28 cellular contexts compared by ENCODE assay signal in the genomic region with DNA sequence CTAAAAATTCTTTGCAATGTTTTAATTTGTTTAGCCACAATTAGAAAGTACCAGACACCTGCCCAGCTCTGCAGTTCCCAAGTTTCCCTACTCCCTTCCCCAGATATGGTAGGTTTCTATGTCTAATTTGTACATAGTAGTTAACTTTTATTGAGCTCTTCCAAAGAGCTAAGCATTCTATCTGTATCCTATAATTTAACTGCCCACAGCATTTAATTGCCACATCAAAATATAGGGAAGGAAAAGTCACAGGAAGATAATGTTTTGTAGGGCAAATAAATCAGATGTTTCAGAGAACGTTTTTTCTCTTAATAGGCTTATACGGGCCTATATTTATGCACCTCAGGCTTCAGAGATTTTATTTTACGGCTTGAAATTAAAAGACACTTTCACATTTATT.
"Had no signal": no experiment of that assay in that cellular context is flagged by ENCODE, and none has a peak within 500 bp of the region (broad histone marks: within the 10 kb centered on the region; RNA-seq: fewer than 3 reads in every experiment).

No MANE protein-coding gene starts in this region.

- ATAC-seq: stimulated activated effector memory CD8-positive, alpha-beta T cell treated with anti-CD3 and anti-CD28 coated beads, Interleukin-12 subunit alpha, Interleukin-12 subunit beta, amount 100 ng/mL, for 72 hours; stimulated activated memory B cell treated with anti-CD40 and anti-IgM and Interleukin-4, amounts not matched to agents 10 μg/mL and 1 μg/mL and 100 μg/mL, for 72 hours; stimulated activated naive B cell treated with anti-CD40 and anti-IgM and Interleukin-4, amounts not matched to agents 10 μg/mL and 1 μg/mL and 100 μg/mL, for 72 hours; stimulated activated naive CD8-positive, alpha-beta T cell treated with anti-CD3 and anti-CD28 coated beads, Interleukin-15, amount 100 ng/mL, for 72 hours; stimulated activated naive CD8-positive, alpha-beta T cell treated with anti-CD3 and anti-CD28 coated beads, Interleukin-15, Interleukin-2, amounts not matched to agents 100 U/mL and 50 U/mL, for 24 hours; upper lobe of right lung had no signal

- DNase-seq: stimulated activated CD4-positive, alpha-beta T cell treated with anti-CD3 and anti-CD28 coated beads, Interleukin-2, amount 100 ng/mL, for 48 hours; stimulated activated CD4-positive, alpha-beta T cell treated with anti-CD3 and anti-CD28 coated beads, Interleukin-4, amount 100 ng/mL, for 1 hour; stimulated activated CD4-positive, alpha-beta T cell treated with anti-CD3 and anti-CD28 coated beads, Interleukin-4, amount 100 ng/mL, for 24 hours; stimulated activated CD4-positive, alpha-beta T cell treated with anti-CD3 and anti-CD28 coated beads, Interleukin-4, amount 100 ng/mL, for 4 hours; stimulated activated CD8-positive, alpha-beta memory T cell treated with anti-CD3 and anti-CD28 coated beads, Interleukin-4, amount 100 ng/mL, for 48 hours; stimulated activated naive B cell treated with anti-CD40 and anti-IgM and Interleukin-4, amounts not matched to agents 10 μg/mL and 1 μg/mL and 100 μg/mL, for 72 hours; stimulated activated naive CD4-positive, alpha-beta T cell; stimulated activated naive CD4-positive, alpha-beta T cell treated with Interleukin-2 at 50 U/mL for 16 hours; stimulated activated naive CD8-positive, alpha-beta T cell treated with anti-CD3 and anti-CD28 coated beads, Interleukin-15, amount 100 ng/mL, for 72 hours; stimulated activated naive CD8-positive, alpha-beta T cell treated with anti-CD3 and anti-CD28 coated beads, Interleukin-15, Interleukin-2, amounts not matched to agents 100 U/mL and 50 U/mL, for 24 hours; stomach; substantia nigra; testis; thyroid gland; tibial artery; transverse colon; trophoblast cell; upper lobe of left lung; upper lobe of right lung; uterus had no signal

- H3K4me3 ChIP-seq: stomach, suprapubic skin, testis, thoracic aorta, thyroid gland, tibial artery, tibial nerve, transverse colon, upper lobe of left lung, upper lobe of right lung, uterus, vagina had no signal

- H3K4me1 ChIP-seq: stomach, suprapubic skin, testis, thyroid gland, tibial artery, tibial nerve, transverse colon, upper lobe of left lung, upper lobe of right lung, uterus, vagina had no signal

- H3K9me3 ChIP-seq: stomach, suprapubic skin, testis, thoracic aorta, thyroid gland, tibial artery, tibial nerve, transverse colon, upper lobe of left lung, upper lobe of right lung, uterus, vagina had no signal

- H3K4me1 Mint-ChIP-seq: stimulated activated effector memory CD8-positive, alpha-beta T cell treated with anti-CD3 and anti-CD28 coated beads, Interleukin-12 subunit alpha, Interleukin-12 subunit beta, amount 100 ng/mL, for 72 hours; stimulated activated memory B cell treated with anti-CD40 and anti-IgM and Interleukin-4, amounts not matched to agents 10 μg/mL and 1 μg/mL and 100 μg/mL, for 72 hours; stimulated activated naive B cell treated with anti-CD40 and anti-IgM and Interleukin-4, amounts not matched to agents 10 μg/mL and 1 μg/mL and 100 μg/mL, for 72 hours; stimulated activated naive CD8-positive, alpha-beta T cell treated with anti-CD3 and anti-CD28 coated beads, Interleukin-15, amount 100 ng/mL, for 72 hours had no signal

- H3K36me3 ChIP-seq: stomach, suprapubic skin, thoracic aorta, thyroid gland, tibial artery, tibial nerve, transverse colon, upper lobe of left lung, upper lobe of right lung, uterus, vagina had no signal

- H3K27me3 ChIP-seq: stomach, suprapubic skin, testis, thyroid gland, tibial artery, tibial nerve, transverse colon, upper lobe of left lung, upper lobe of right lung, uterus, vagina had no signal

- H3K27me3 Mint-ChIP-seq: stimulated activated memory B cell treated with anti-CD40 and anti-IgM and Interleukin-4, amounts not matched to agents 10 μg/mL and 1 μg/mL and 100 μg/mL, for 72 hours; stimulated activated naive CD8-positive, alpha-beta T cell treated with anti-CD3 and anti-CD28 coated beads, Interleukin-15, Interleukin-2, amounts not matched to agents 100 ng/mL and 50 ng/mL, for 24 hours; type B pancreatic cell had no signal

- H3K36me3 Mint-ChIP-seq: stimulated activated effector memory CD8-positive, alpha-beta T cell treated with anti-CD3 and anti-CD28 coated beads, Interleukin-12 subunit alpha, Interleukin-12 subunit beta, amount 100 ng/mL, for 72 hours; stimulated activated memory B cell treated with anti-CD40 and anti-IgM and Interleukin-4, amounts not matched to agents 10 μg/mL and 1 μg/mL and 100 μg/mL, for 72 hours; stimulated activated naive B cell treated with anti-CD40 and anti-IgM and Interleukin-4, amounts not matched to agents 10 μg/mL and 1 μg/mL and 100 μg/mL, for 72 hours; type B pancreatic cell had no signal

- H3K4me3 Mint-ChIP-seq: stimulated activated effector memory CD8-positive, alpha-beta T cell treated with anti-CD3 and anti-CD28 coated beads, Interleukin-12 subunit alpha, Interleukin-12 subunit beta, amount 100 ng/mL, for 72 hours; stimulated activated memory B cell treated with anti-CD40 and anti-IgM and Interleukin-4, amounts not matched to agents 10 μg/mL and 1 μg/mL and 100 μg/mL, for 72 hours; stimulated activated naive B cell treated with anti-CD40 and anti-IgM and Interleukin-4, amounts not matched to agents 10 μg/mL and 1 μg/mL and 100 μg/mL, for 72 hours; stimulated activated naive CD8-positive, alpha-beta T cell treated with anti-CD3 and anti-CD28 coated beads, Interleukin-15, amount 100 ng/mL, for 72 hours; stimulated activated naive CD8-positive, alpha-beta T cell treated with anti-CD3 and anti-CD28 coated beads, Interleukin-15, Interleukin-2, amounts not matched to agents 100 ng/mL and 50 ng/mL, for 24 hours; type B pancreatic cell had no signal

- H3K27ac Mint-ChIP-seq: stimulated activated effector memory CD8-positive, alpha-beta T cell treated with anti-CD3 and anti-CD28 coated beads, Interleukin-12 subunit alpha, Interleukin-12 subunit beta, amount 100 ng/mL, for 72 hours; stimulated activated memory B cell treated with anti-CD40 and anti-IgM and Interleukin-4, amounts not matched to agents 10 μg/mL and 1 μg/mL and 100 μg/mL, for 72 hours; stimulated activated naive B cell treated with anti-CD40 and anti-IgM and Interleukin-4, amounts not matched to agents 10 μg/mL and 1 μg/mL and 100 μg/mL, for 72 hours; stimulated activated naive CD8-positive, alpha-beta T cell treated with anti-CD3 and anti-CD28 coated beads, Interleukin-15, amount 100 ng/mL, for 72 hours; stimulated activated naive CD8-positive, alpha-beta T cell treated with anti-CD3 and anti-CD28 coated beads, Interleukin-15, Interleukin-2, amounts not matched to agents 100 ng/mL and 50 ng/mL, for 24 hours; type B pancreatic cell had no signal

- H3K9me3 Mint-ChIP-seq: stimulated activated effector memory CD8-positive, alpha-beta T cell treated with anti-CD3 and anti-CD28 coated beads, Interleukin-12 subunit alpha, Interleukin-12 subunit beta, amount 100 ng/mL, for 72 hours; stimulated activated memory B cell treated with anti-CD40 and anti-IgM and Interleukin-4, amounts not matched to agents 10 μg/mL and 1 μg/mL and 100 μg/mL, for 72 hours; stimulated activated naive B cell treated with anti-CD40 and anti-IgM and Interleukin-4, amounts not matched to agents 10 μg/mL and 1 μg/mL and 100 μg/mL, for 72 hours; stimulated activated naive CD8-positive, alpha-beta T cell treated with anti-CD3 and anti-CD28 coated beads, Interleukin-15, Interleukin-2, amounts not matched to agents 100 ng/mL and 50 ng/mL, for 24 hours; type B pancreatic cell had no signal

- H3K27ac ChIP-seq: stomach, suprapubic skin, testis, thoracic aorta, thyroid gland, tibial artery, tibial nerve, transverse colon, upper lobe of left lung, upper lobe of right lung, uterus, vagina had no signal
